ENCODE assay signal across 8 cellular contexts in the genomic region with DNA sequence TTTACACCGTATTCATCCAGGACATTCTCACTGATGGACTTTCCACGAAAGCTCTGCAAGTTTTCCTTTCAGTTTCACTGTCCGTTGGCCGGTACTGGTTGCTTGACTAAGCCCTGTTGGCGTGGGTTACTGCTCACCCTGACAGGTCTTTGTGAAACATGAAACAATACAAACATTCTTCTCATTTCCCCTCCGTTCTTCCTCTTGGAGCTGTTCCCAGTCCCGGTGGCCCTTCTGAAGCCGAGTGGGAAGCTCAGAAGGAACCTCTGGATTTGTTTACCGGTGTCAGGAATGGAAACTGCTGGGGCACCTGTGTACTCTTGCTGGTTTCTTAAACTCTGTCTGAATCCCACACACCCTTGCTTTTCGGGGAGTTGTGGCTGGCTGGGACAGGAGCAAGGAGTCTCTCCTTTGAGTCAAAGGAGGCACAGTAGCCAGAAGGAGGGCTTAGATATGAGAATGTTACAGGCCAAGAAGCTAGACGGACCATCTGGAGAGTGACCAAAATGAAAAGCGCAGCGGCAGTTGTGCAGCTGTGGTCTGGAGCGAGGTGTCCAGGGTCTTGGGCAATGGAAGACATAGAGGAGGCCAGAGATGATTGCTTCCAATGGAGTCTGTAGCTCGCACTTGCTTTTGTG. TPM values are rescaled to one million over a fixed set of nuclear protein-coding genes. Genes with fewer than 3 reads are reported as not detected.
DNase-seq lines count a peak whose midpoint lies in the region; ATAC-seq and TF ChIP-seq lines count a peak whose summit lies in the region.

No MANE protein-coding gene starts in this region.

- no peak for TF ChIP-seq CTCF in HFF-Myc (IDR thresholded peaks at IDR 0.05; ENCODE audit: low read depth, low read length, missing control alignments)
- TF ChIP-seq CTCF in coronary artery (IDR thresholded peaks at IDR 0.05), result no peak
- TF ChIP-seq CTCF in lung (IDR thresholded peaks at IDR 0.05; ENCODE audit: control extremely low read depth, extremely low read depth), result no peak
- TF ChIP-seq CTCF in tibial artery (IDR thresholded peaks at IDR 0.05), result no peak

- no peaks in the 10 kb centered on the region for H3K27me3 ChIP-seq in lung (ENCODE audit: control insufficient read depth, insufficient read depth)
- H3K27me3 ChIP-seq in tibial artery, result no peaks in the 10 kb centered on the region

- H3K36me3 ChIP-seq in lung (ENCODE audit: control insufficient read depth in 2 of 2, insufficient read depth in 2 of 2, low read length in 2 of 2), result no peaks in the 10 kb centered on the region
- no peaks in the 10 kb centered on the region for H3K36me3 ChIP-seq in tibial artery

- H3K4me3 ChIP-seq in HFF-Myc (replicated peaks; ENCODE audit: low read depth, low read length), result peak overlapping the region; percentile 19
- H3K4me3 ChIP-seq in coronary artery, result peak overlapping the region; percentile 69
- H3K4me3 ChIP-seq in lung, result no peak overlapping the region
- peak overlapping the region; percentile 40 to 47 for H3K4me3 ChIP-seq in tibial artery

- peaks cover 0 to 10% of the 10 kb centered on the region in 2 donors for H3K4me1 ChIP-seq in lung (ENCODE audit: control insufficient read depth in 2 of 2, insufficient read depth in 2 of 2, low read length in 2 of 2)
- peaks cover 0 to 15% (median 3%) of the 10 kb centered on the region in 4 donors for H3K4me1 ChIP-seq in tibial artery

- ATAC-seq in lung (ENCODE audit: insufficient read depth, low FRiP score), result peak; percentile 87
- no peak for ATAC-seq in HG03520 (IDR thresholded peaks at IDR 0.05; ENCODE audit: unreplicated experiment)

- 16 to 22% methylated on average over 15 of the region's 15 CpGs for WGBS in lung, 2 donors

- DNase-seq in NCI-H748 (lab: John Stamatoyannopoulos, UW; ENCODE audit: unreplicated experiment) (peak; percentile 49), NCI-H748 treated with DMSO at 0.1 percent for 48 hours (lab: John Stamatoyannopoulos, UW) (no peak), HFF-Myc (ENCODE audit: extremely low read depth, low read depth) (peak; percentile 3), NCI-H69 (lab: John Stamatoyannopoulos, UW) (peak; percentile 2), coronary artery (ENCODE audit: low spot score) (peak; percentile 75), lung (ENCODE audit: low spot score) (peak; percentile 75), tibial artery (peak; percentile 70 to 74)

- H3K9me3 ChIP-seq in lung (ENCODE audit: control insufficient read depth in 2 of 2, insufficient read depth in 1 of 2, low read length in 1 of 2), result no peaks in the 10 kb centered on the region
- no peaks in the 10 kb centered on the region for H3K9me3 ChIP-seq in tibial artery

- H3K27ac ChIP-seq in coronary artery, result peak overlapping the region; percentile 62 to 75
- H3K27ac ChIP-seq in lung (ENCODE audit: low read depth in 1 of 2, low read length in 1 of 2), result peak overlapping the region; percentile 68 to 87
- peak overlapping the region; percentile 45 to 60 for H3K27ac ChIP-seq in tibial artery

- intact Hi-C loops in tibial artery (cut with DNase I; ENCODE audit: low total_unique reads), result no loop called here

RNA-seq across cellular contexts. Expression of a gene that starts 45.7 kb away (rescaled TPM):
- not detected for total RNA-seq in lung
- polyA plus RNA-seq in lung, result not detected
